Comparison of ENCODE assay signal across 16 cellular contexts in genomic region chr11:44791546-44791945, GRCh38.
DNase-seq lines count a peak whose midpoint lies in the region; FAIRE-seq and TF ChIP-seq lines count a peak whose summit lies in the region.
"Had no signal": no experiment of that assay in that cellular context is flagged by ENCODE, and none has a peak within 500 bp of the region (broad histone marks: within the 10 kb centered on the region; RNA-seq: fewer than 3 reads in every experiment).

No MANE protein-coding gene starts in this region.

- peaks cover 6% of the 10 kb centered on the region; the same call in 1 of the 2 replicates for H3K79me1 ChIP-seq in H1 (ENCODE audit: low read depth, low read length)

- H2BK15ac ChIP-seq in H1 (ENCODE audit: low read length): no peak overlapping the region

- no peak overlapping the region for H3K18ac ChIP-seq in H1 (ENCODE audit: extremely low read depth, low read length)

- H3K79me2 ChIP-seq in H1 (ENCODE audit: control insufficient read depth in 1 of 2, insufficient read depth in 2 of 2, low read length in 2 of 2) (no peaks in the 10 kb centered on the region), Karpas-422 (ENCODE audit: low read length) (no peaks in the 10 kb centered on the region)

- no peak overlapping the region for H2BK120ac ChIP-seq in H1 (replicated peaks; ENCODE audit: low read depth, low read length)

- no peak overlapping the region for H3K14ac ChIP-seq in H1 (ENCODE audit: insufficient read length)

- H3K27me3 ChIP-seq in adrenal gland (no peaks in the 10 kb centered on the region), H1 (replicated peaks in 1 of 4; ENCODE audit: control insufficient read depth in 3 of 4, extremely low read depth in 1 of 4, insufficient read depth in 3 of 4, low read length in 3 of 4) (peaks cover 0 to 4% (median 0%) of the 10 kb centered on the region in 4 experiments; a peak in 1 of 7 replicates), transverse colon (no peaks in the 10 kb centered on the region), Karpas-422 (ENCODE audit: low read length) (no peaks in the 10 kb centered on the region)

- POLR2A ChIA-PET in H1 (lab: Charles Lee; ENCODE audit: partially characterized antibody): interaction anchor here (0.6 kb wide), 1 partner anchor 93 kb away, joined by 3 read pairs; no protein-coding TSS in a partner anchor

- intact Hi-C loops in adrenal gland (cut with DNase I): no loop called here
- intact Hi-C loops in posterior vena cava (cut with DNase I): no loop called here
- intact Hi-C loops in transverse colon (cut with DNase I; ENCODE audit: low total_unique reads): loop anchor here (10.0 kb wide), 2 partner anchors 403 to 407 kb away; no protein-coding TSS in a partner anchor

- peak overlapping the region; percentile 37; the same call in 1 of the 2 replicates for H2BK5ac ChIP-seq in H1 (ENCODE audit: low read depth, low read length)

- peak overlapping the region; percentile 40; the same call in 1 of the 2 replicates for H2AK5ac ChIP-seq in H1 (ENCODE audit: low read depth, low read length)

- CTCF ChIA-PET in H1 (lab: Charles Lee; ENCODE audit: partially characterized antibody): interaction anchor here (0.6 to 2.7 kb wide), 9 partner anchors 10 to 119 kb away, joined by 3 to 23 read pairs (median 4); no protein-coding TSS in a partner anchor

- no peak overlapping the region for H3K23ac ChIP-seq in H1 (ENCODE audit: insufficient read length)

- DNase-seq in adrenal gland: peak in 5 of 7 donors; percentile 45 to 75 (median 54)
- no peak for DNase-seq in H1 (ENCODE audit: low read depth in 1 of 2, low spot score in 2 of 2)
- peak; percentile 64 for DNase-seq in posterior vena cava (ENCODE audit: low spot score)
- no peak for DNase-seq in DMS 273 treated with DMSO at 0.1 percent for 48 hours (lab: John Stamatoyannopoulos, UW)
- no peak for DNase-seq in transverse colon
- no peak for DNase-seq in Karpas-422
- DNase-seq: Calu3; CD4-positive, alpha-beta memory T cell; COR-L47; DMS153; DND-41; GDM1; GM23248; H9 had no signal

- H3K9me3 ChIP-seq in adrenal gland (replicated peaks in 1 of 3): no peaks in the 10 kb centered on the region
- H3K9me3 ChIP-seq in H1 (ENCODE audit: insufficient read depth in 2 of 2, low read depth in 1 of 2, low read length in 1 of 2): no peaks in the 10 kb centered on the region
- no peaks in the 10 kb centered on the region for H3K9me3 ChIP-seq in transverse colon
- no peaks in the 10 kb centered on the region for H3K9me3 ChIP-seq in Karpas-422 (ENCODE audit: low read length)

- H3K36me3 ChIP-seq in adrenal gland (replicated peaks in 1 of 2) (no peaks in the 10 kb centered on the region), H1 (ENCODE audit: control insufficient read depth in 2 of 4, insufficient read depth in 4 of 4, low read length in 3 of 4) (no peaks in the 10 kb centered on the region; a peak in 1 of 8 replicates), transverse colon (no peaks in the 10 kb centered on the region), Karpas-422 (ENCODE audit: insufficient read depth, low read length) (no peaks in the 10 kb centered on the region)

- H4K91ac ChIP-seq in H1 (replicated peaks; ENCODE audit: insufficient read length, low read length): peak overlapping the region; percentile 59

- no peak overlapping the region; the same call in 1 of the 2 replicates for H4K8ac ChIP-seq in H1 (ENCODE audit: extremely low read depth, insufficient read depth, low read length)

- TF ChIP-seq EP300 in H1 (IDR thresholded peaks at IDR 0.05; ENCODE audit: borderline replicate concordance in 1 of 2, low read depth in 2 of 2, low read length in 2 of 2) (no peak), transverse colon (IDR thresholded peaks at IDR 0.05; ENCODE audit: low read depth) (no peak)

- TF ChIP-seq CTCF in adrenal gland (IDR thresholded peaks at IDR 0.05) (no peak), H1 (IDR thresholded peaks at IDR 0.05; ENCODE audit: control extremely low read depth in 1 of 3, insufficient read depth in 1 of 3, low read depth in 1 of 3, low read length in 3 of 3) (no peak), transverse colon (IDR thresholded peaks at IDR 0.05) (no peak)

- no peaks in the 10 kb centered on the region for H3K9me2 ChIP-seq in Karpas-422 (replicated peaks; ENCODE audit: insufficient read depth, low read length)

- 30 to 53% (median 48%) methylated on average over 7 to 8 of the region's 8 CpGs for WGBS in adrenal gland, 4 donors
- 86% methylated on average over 8 of the region's 8 CpGs; no CpG with 5 or more reads in 1 of the 2 experiments for WGBS in H1 (ENCODE audit: extremely low coverage in 1 of 2, insufficient coverage in 1 of 2, insufficient read length in 1 of 2, insufficient replicate concordance in 2 of 2, low coverage in 1 of 2, low lambda C conversion rate in 2 of 2, missing lambda C conversion rate in 1 of 2), 2 experiments
- 81 to 100% methylated on average over 1 to 8 of the region's 8 CpGs for WGBS in transverse colon (ENCODE audit: low coverage in 1 of 2), 2 donors

- H4K5ac ChIP-seq in H1 (ENCODE audit: insufficient read length, low read depth, low read length): no peak overlapping the region

- H3K4me3 ChIP-seq in adrenal gland (no peak overlapping the region), H1 (ENCODE audit: extremely low read depth in 1 of 4, insufficient read depth in 2 of 4, low read depth in 3 of 4, low read length in 4 of 4) (no peak overlapping the region), transverse colon (no peak overlapping the region), Karpas-422 (ENCODE audit: low read length) (no peak overlapping the region)
- H3K4me3 ChIP-seq: GM12878, GM23248 had no signal

- no peak overlapping the region for H3K27ac ChIP-seq in adrenal gland
- no peak overlapping the region; the same call in 1 of the 2 replicates for H3K27ac ChIP-seq in H1 (ENCODE audit: low read depth, low read length)
- H3K27ac ChIP-seq in transverse colon: no peak overlapping the region
- no peak overlapping the region for H3K27ac ChIP-seq in Karpas-422 (ENCODE audit: low read length)
- H3K27ac ChIP-seq: GM23248 had no signal

- no peak overlapping the region for H3K4ac ChIP-seq in H1 (replicated peaks; ENCODE audit: insufficient read length, low read depth, low read length)

- no peak overlapping the region for H2BK12ac ChIP-seq in H1 (ENCODE audit: low read depth, low read length)

- H3K56ac ChIP-seq in H1 (replicated peaks; ENCODE audit: insufficient read length, low read depth, low read length): no peak overlapping the region

- in situ Hi-C loops in transverse colon (cut with MboI; ENCODE audit: low pct_ligation_motif_present in 1 of 4, low pct_unique_long_range_greater_than_20kb in 1 of 4, low sequenced_read_pairs in 3 of 4): no loop called here

- TF ChIP-seq RAD21 in H1 (IDR thresholded peaks at IDR 0.05 in 1 of 2, conservative IDR thresholded peaks at IDR 0.05 in 1 of 2; ENCODE audit: low read depth in 2 of 2, low read length in 2 of 2): no peak

- H3K4me2 ChIP-seq in H1 (ENCODE audit: insufficient read depth in 1 of 2, low read depth in 2 of 2, low read length in 2 of 2) (no peak overlapping the region), Karpas-422 (ENCODE audit: low read depth, low read length, poor library complexity, severe bottlenecking) (no peak overlapping the region)

- H3K23me2 ChIP-seq in H1 (ENCODE audit: low read depth, low read length): no peaks in the 10 kb centered on the region

- peaks cover 0 to 19% of the 10 kb centered on the region in 2 donors for H3K4me1 ChIP-seq in adrenal gland (replicated peaks in 1 of 2)
- peaks cover under 1 to 8% (median 4%) of the 10 kb centered on the region in 4 experiments; a peak in 5 of 7 replicates for H3K4me1 ChIP-seq in H1 (replicated peaks in 1 of 4; ENCODE audit: control insufficient read depth in 3 of 4, insufficient read depth in 4 of 4, low read length in 3 of 4)
- no peaks in the 10 kb centered on the region for H3K4me1 ChIP-seq in transverse colon
- H3K4me1 ChIP-seq in Karpas-422 (ENCODE audit: low read length): no peaks in the 10 kb centered on the region

- FAIRE-seq in H1 (lab: Jason Lieb, UNC): no peak
- FAIRE-seq: GM12878, GM19239 had no signal

- H4K20me1 ChIP-seq in H1 (replicated peaks in 1 of 2; ENCODE audit: control insufficient read depth in 1 of 2, insufficient read depth in 2 of 2, low read length in 2 of 2) (peaks cover 0 to 6% of the 10 kb centered on the region in 2 experiments), Karpas-422 (ENCODE audit: insufficient read depth, low read depth, low read length) (no peaks in the 10 kb centered on the region)

- H3K9ac ChIP-seq in H1 (replicated peaks in 1 of 4; ENCODE audit: extremely low read depth in 1 of 4, low read depth in 3 of 4, low read length in 3 of 4) (no peak overlapping the region), Karpas-422 (ENCODE audit: low read length) (no peak overlapping the region)
- H3K9ac ChIP-seq: GM23248 had no signal

- TF ChIP-seq POLR2A in adrenal gland (IDR thresholded peaks at IDR 0.05) (no peak), H1 (IDR thresholded peaks at IDR 0.05; ENCODE audit: control extremely low read depth in 1 of 2, low read depth in 2 of 2, low read length in 2 of 2) (no peak), transverse colon (IDR thresholded peaks at IDR 0.05) (no peak)

- H2BK20ac ChIP-seq in H1 (ENCODE audit: low read length): no peak overlapping the region

- H2AFZ ChIP-seq in H1 (ENCODE audit: low read length) (no peak overlapping the region), Karpas-422 (ENCODE audit: low read length) (no peak overlapping the region)
- H2AFZ ChIP-seq: GM23248 had no signal

TF ChIP-seq in H1, 55 proteins besides CTCF, POLR2A, EP300 and RAD21 (continues in another document):
- TF ChIP-seq BCL11A (IDR thresholded peaks at IDR 0.05; ENCODE audit: low read depth in 2 of 2, low read length in 2 of 2): no peak
- no peak for TF ChIP-seq SUZ12 (IDR thresholded peaks at IDR 0.05; ENCODE audit: low read length)
- TF ChIP-seq CHD1 (IDR thresholded peaks at IDR 0.05; ENCODE audit: low read depth, low read length): no peak
- TF ChIP-seq SIX5 (IDR thresholded peaks at IDR 0.05; ENCODE audit: low read depth, low read length): no peak

Comparison
In these comparisons a context has a peak if more than half of its experiments do, and no peak if none do; other contexts are left out.
1. DNase-seq: peak in adrenal gland (5 of 7) and posterior vena cava (single experiment); none in H1 (0 of 2), DMS 273 treated with DMSO at 0.1 percent for 48 hours (single experiment), transverse colon (single experiment) and Karpas-422 (single experiment).